In the genomic region with DNA sequence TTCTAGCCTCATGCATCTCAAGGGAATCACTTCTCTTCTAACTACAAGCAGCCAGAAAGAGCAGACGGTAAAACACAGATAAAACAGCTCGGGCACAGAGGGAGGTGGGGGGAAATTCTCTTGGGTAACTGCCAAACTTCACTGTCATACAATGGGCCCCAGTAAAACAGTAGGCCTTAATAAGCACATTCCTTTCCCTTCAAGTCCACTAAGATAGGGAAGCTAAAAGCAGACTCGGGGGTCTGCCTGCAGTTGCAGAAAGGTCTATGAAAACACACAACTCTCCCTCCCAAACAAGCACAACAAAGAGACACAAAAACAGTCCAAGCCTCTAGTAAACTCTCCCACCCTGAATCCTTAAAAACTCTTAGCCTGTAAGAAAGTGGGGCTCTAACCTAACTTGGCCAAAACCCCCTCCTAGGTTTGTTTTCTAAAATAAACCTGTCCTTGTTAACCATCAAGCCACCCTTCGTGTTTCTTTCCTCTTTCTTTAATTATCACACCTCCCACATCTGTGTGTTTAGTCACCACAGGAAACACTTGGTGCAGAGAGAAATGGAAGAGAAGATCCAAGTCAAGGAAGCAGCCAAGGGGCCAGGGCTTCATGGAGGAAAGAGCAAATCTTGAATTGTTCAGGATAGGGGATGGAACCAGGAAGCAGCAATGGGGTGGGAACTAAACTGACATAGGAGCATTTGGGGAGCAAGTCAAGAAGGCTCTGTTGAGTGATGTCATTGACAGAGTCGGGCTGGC, we compare ENCODE assay signal across 3 cellular contexts. TPM values are rescaled to one million over a fixed set of nuclear protein-coding genes. Genes with fewer than 3 reads are reported as not detected.
"Had no signal": no experiment of that assay in that cellular context is flagged by ENCODE, and none has a peak within 500 bp of the region (broad histone marks: within the 10 kb centered on the region; RNA-seq: fewer than 3 reads in every experiment).

No MANE protein-coding gene starts in this region.

RNA-seq across cellular contexts. Expression of a gene that starts 37.1 kb away (rescaled TPM):
- total RNA-seq: lower leg skin, mesenteric fat pad, sigmoid colon had no signal
